ENCODE assay signal across 10 cellular contexts in genomic region chr16:27779719-27780161, GRCh38.
A peak's percentile ranks its signal among the peaks of the same experiment; 100 is the strongest.
DNase-seq lines count a peak whose midpoint lies in the region; ATAC-seq and TF ChIP-seq lines count a peak whose summit lies in the region.
"Had no signal": no experiment of that assay in that cellular context is flagged by ENCODE, and none has a peak within 500 bp of the region (broad histone marks: within the 10 kb centered on the region; RNA-seq: fewer than 3 reads in every experiment).

No MANE protein-coding gene starts in this region.

- no peaks in the 10 kb centered on the region for H3K27me3 ChIP-seq in SJSA1 (replicated peaks)
- H3K27me3 ChIP-seq in effector memory CD4-positive, alpha-beta T cell (replicated peaks; ENCODE audit: control insufficient read depth, insufficient read depth, low read length, poor library complexity, severe bottlenecking) = no peaks in the 10 kb centered on the region
- H3K27me3 ChIP-seq: tibial artery had no signal

- H3K9me3 ChIP-seq in SJSA1 (replicated peaks) = no peaks in the 10 kb centered on the region
- H3K9me3 ChIP-seq in effector memory CD4-positive, alpha-beta T cell (ENCODE audit: control insufficient read depth, low read length) = no peaks in the 10 kb centered on the region
- H3K9me3 ChIP-seq: tibial artery had no signal

- no peak overlapping the region for H3K27ac ChIP-seq in SJSA1
- no peak overlapping the region for H3K27ac ChIP-seq in effector memory CD4-positive, alpha-beta T cell (ENCODE audit: insufficient read depth, low read length, poor library complexity, severe bottlenecking)
- H3K27ac ChIP-seq: tibial artery had no signal

- no peak overlapping the region for H3K4me3 ChIP-seq in SJSA1
- H3K4me3 ChIP-seq in effector memory CD4-positive, alpha-beta T cell (ENCODE audit: insufficient read depth, low read depth, low read length, poor library complexity, severe bottlenecking) = no peak overlapping the region
- H3K4me3 ChIP-seq: tibial artery had no signal

- CTCF ChIA-PET in HEK293T (lab: Yijun Ruan, JAX) = interaction anchor here (1.0 kb wide), 1 partner anchor 10 kb away, joined by 3 read pairs; no protein-coding TSS in a partner anchor
- CTCF ChIA-PET in activated naive CD4-positive, alpha-beta T cell treated with anti-CD3 and anti-CD28 coated beads, Interleukin-2, amount 10 ng/mL, durations not matched to agents 7 days and 5 days (lab: Charles Lee) = interaction anchor here (1.4 kb wide), 1 partner anchor 140 kb away, joined by 4 read pairs; no protein-coding TSS in a partner anchor

- ATAC-seq in sciatic nerve (peak; percentile 77), HG03175 (IDR thresholded peaks at IDR 0.05; ENCODE audit: unreplicated experiment) (no peak)
- ATAC-seq: naive thymus-derived CD4-positive, alpha-beta T cell had no signal

- no peak overlapping the region for H3K27ac Mint-ChIP-seq in activated naive CD4-positive, alpha-beta T cell treated with anti-CD3 and anti-CD28 coated beads, Interleukin-2, amount 10 ng/mL, durations not matched to agents 7 days and 5 days
- H3K27ac Mint-ChIP-seq: naive thymus-derived CD4-positive, alpha-beta T cell had no signal

- no peaks in the 10 kb centered on the region for H3K36me3 Mint-ChIP-seq in activated naive CD4-positive, alpha-beta T cell treated with anti-CD3 and anti-CD28 coated beads, Interleukin-2, amount 10 ng/mL, durations not matched to agents 7 days and 5 days

- POLR2A ChIA-PET in HEK293T (lab: Yijun Ruan, JAX) = no interaction called here

- H3K4me3 Mint-ChIP-seq in activated naive CD4-positive, alpha-beta T cell treated with anti-CD3 and anti-CD28 coated beads, Interleukin-2, amount 10 ng/mL, durations not matched to agents 7 days and 5 days = no peak overlapping the region
- H3K4me3 Mint-ChIP-seq: naive thymus-derived CD4-positive, alpha-beta T cell had no signal

- no peaks in the 10 kb centered on the region for H3K9me3 Mint-ChIP-seq in activated naive CD4-positive, alpha-beta T cell treated with anti-CD3 and anti-CD28 coated beads, Interleukin-2, amount 10 ng/mL, durations not matched to agents 7 days and 5 days
- H3K9me3 Mint-ChIP-seq: naive thymus-derived CD4-positive, alpha-beta T cell had no signal

- no peaks in the 10 kb centered on the region for H3K27me3 Mint-ChIP-seq in activated naive CD4-positive, alpha-beta T cell treated with anti-CD3 and anti-CD28 coated beads, Interleukin-2, amount 10 ng/mL, durations not matched to agents 7 days and 5 days
- H3K27me3 Mint-ChIP-seq: naive thymus-derived CD4-positive, alpha-beta T cell had no signal

- peak; percentile 47 for DNase-seq in HEK293T (ENCODE audit: extremely low spot score)
- peak; percentile 9 to 56 for DNase-seq in SJSA1 (ENCODE audit: low read depth in 1 of 2, low spot score in 2 of 2)
- DNase-seq in globus pallidus (ENCODE audit: low spot score) = peak; percentile 76
- DNase-seq in sciatic nerve (ENCODE audit: low spot score) = peak; percentile 77
- no peak for DNase-seq in NCI-H446 (lab: John Stamatoyannopoulos, UW)
- DNase-seq in effector memory CD4-positive, alpha-beta T cell = no peak
- DNase-seq in activated naive CD4-positive, alpha-beta T cell treated with anti-CD3 and anti-CD28 coated beads, Interleukin-2, amount 10 ng/mL, durations not matched to agents 7 days and 5 days = no peak
- DNase-seq: naive thymus-derived CD4-positive, alpha-beta T cell had no signal

- no peaks in the 10 kb centered on the region for H3K36me3 ChIP-seq in SJSA1
- no peaks in the 10 kb centered on the region for H3K36me3 ChIP-seq in effector memory CD4-positive, alpha-beta T cell (ENCODE audit: control insufficient read depth, insufficient read depth, low read length)

- no peaks in the 10 kb centered on the region for H3K4me1 ChIP-seq in SJSA1 (replicated peaks)
- H3K4me1 ChIP-seq in effector memory CD4-positive, alpha-beta T cell (ENCODE audit: control insufficient read depth, insufficient read depth, low read length, poor library complexity, severe bottlenecking) = no peaks in the 10 kb centered on the region

- no peaks in the 10 kb centered on the region for H3K4me1 Mint-ChIP-seq in activated naive CD4-positive, alpha-beta T cell treated with anti-CD3 and anti-CD28 coated beads, Interleukin-2, amount 10 ng/mL, durations not matched to agents 7 days and 5 days
- H3K4me1 Mint-ChIP-seq: naive thymus-derived CD4-positive, alpha-beta T cell had no signal

- intact Hi-C loops in sciatic nerve (cut with DNase I) = no loop called here

TF ChIP-seq in HEK293T, 16 proteins besides CTCF, POLR2A, EP300 and RAD21:
- TF ChIP-seq HDGF (IDR thresholded peaks at IDR 0.05; ENCODE audit: borderline replicate concordance) (no peak), L3MBTL2 (conservative IDR thresholded peaks at IDR 0.05) (no peak), BHLHE40 (IDR thresholded peaks at IDR 0.05; ENCODE audit: borderline replicate concordance) (no peak), NFRKB (IDR thresholded peaks at IDR 0.05) (no peak), FOXM1 (IDR thresholded peaks at IDR 0.05; ENCODE audit: borderline replicate concordance) (no peak), ZNF384 (IDR thresholded peaks at IDR 0.05) (no peak), ELF4 (IDR thresholded peaks at IDR 0.05) (no peak)
TF ChIP-seq in HEK293T: peak in this region for 0.

Comparison
In these comparisons a context has a peak if more than half of its experiments do, and no peak if none do; other contexts are left out.
1. DNase-seq: peak in HEK293T (single experiment), SJSA1 (2 of 2), globus pallidus (single experiment) and sciatic nerve (single experiment); none in NCI-H446 (0 of 2), effector memory CD4-positive, alpha-beta T cell (0 of 3) and activated naive CD4-positive, alpha-beta T cell treated with anti-CD3 and anti-CD28 coated beads, Interleukin-2, amount 10 ng/mL, durations not matched to agents 7 days and 5 days (single experiment).